ENCODE assay signal across 27 cellular contexts in the genomic region with DNA sequence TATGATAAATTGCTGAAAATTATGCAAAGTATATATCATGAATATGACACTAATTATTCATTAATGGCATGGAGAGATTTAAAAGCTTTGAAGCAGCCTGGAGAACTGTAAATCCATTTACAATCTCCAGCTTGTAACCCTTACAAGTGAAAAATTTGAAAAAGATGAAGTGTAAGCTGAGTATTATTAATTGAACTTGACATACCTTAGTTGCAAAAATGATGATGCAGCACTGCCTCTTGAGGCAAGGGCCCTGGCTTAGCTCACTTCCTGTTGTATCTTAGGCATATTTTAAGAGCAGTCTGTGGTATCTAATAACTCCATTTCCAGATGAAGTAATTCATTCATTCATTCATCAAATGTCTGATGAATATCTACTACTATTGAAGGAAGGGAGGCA.
DNase-seq lines count a peak whose midpoint lies in the region; ATAC-seq and TF ChIP-seq lines count a peak whose summit lies in the region.
"Had no signal": no experiment of that assay in that cellular context is flagged by ENCODE, and none has a peak within 500 bp of the region (broad histone marks: within the 10 kb centered on the region; RNA-seq: fewer than 3 reads in every experiment).

No MANE protein-coding gene starts in this region.

- ATAC-seq in activated T-cell treated with anti-CD3 and anti-CD28 coated beads, Interleukin-2, amount 50 U/mL, for 72 hours (replicated peaks in 1 of 2), result no peak
- ATAC-seq: activated CD8-positive, alpha-beta memory T cell treated with anti-CD3 and anti-CD28 coated beads, Interleukin-2, amount 10 ng/mL, durations not matched to agents 7 days and 5 days; CD8-positive, alpha-beta T cell; K562; naive thymus-derived CD8-positive, alpha-beta T cell; stimulated activated naive CD8-positive, alpha-beta T cell treated with anti-CD3 and anti-CD28 coated beads, Interleukin-15, amount 100 ng/mL, for 72 hours had no signal

- no peaks in the 10 kb centered on the region for H3K4me1 Mint-ChIP-seq in activated T-cell treated with anti-CD3 and anti-CD28 coated beads, Interleukin-2, amount 50 U/mL, for 72 hours (ENCODE audit: low read depth)
- H3K4me1 Mint-ChIP-seq: activated CD4-positive, alpha-beta T cell treated with anti-CD3 and anti-CD28 coated beads, Interleukin-2, amount 10 ng/mL, durations not matched to agents 24 days and 14 days; activated CD8-positive, alpha-beta memory T cell treated with anti-CD3 and anti-CD28 coated beads, Interleukin-2, amount 10 ng/mL, durations not matched to agents 7 days and 5 days; naive thymus-derived CD8-positive, alpha-beta T cell; stimulated activated naive CD8-positive, alpha-beta T cell treated with anti-CD3 and anti-CD28 coated beads, Interleukin-15, amount 100 ng/mL, for 72 hours had no signal

- H3K27ac Mint-ChIP-seq in activated T-cell treated with anti-CD3 and anti-CD28 coated beads, Interleukin-2, amount 50 U/mL, for 72 hours, result peak overlapping the region; percentile 42
- H3K27ac Mint-ChIP-seq: activated CD4-positive, alpha-beta T cell treated with anti-CD3 and anti-CD28 coated beads, Interleukin-2, amount 10 ng/mL, durations not matched to agents 24 days and 14 days; activated CD8-positive, alpha-beta memory T cell treated with anti-CD3 and anti-CD28 coated beads, Interleukin-2, amount 10 ng/mL, durations not matched to agents 7 days and 5 days; activated T-helper 1 cell treated with anti-CD3 and anti-CD28 coated beads, Interleukin-12 subunit alpha, Interleukin-12 subunit beta, Interleukin-2, Interleukin-4 antibody, amounts not matched to agents 30 ng/mL and 10 ng/mL and 1 ng/mL, durations not matched to agents 14 hours and 24 hours and 36 hours; CD8-positive, alpha-beta T cell; naive thymus-derived CD8-positive, alpha-beta T cell; T-helper 2 cell treated with Interferon-gamma antibody and Interleukin-4, amounts not matched to agents 5 μg/mL and 100 μg/mL, for 36 hours had no signal

- no peak overlapping the region for H3K9ac ChIP-seq in SK-N-MC (ENCODE audit: insufficient read length)

- H3K9me3 ChIP-seq in SK-N-MC (ENCODE audit: low read depth, low read length), result no peaks in the 10 kb centered on the region
- H3K9me3 ChIP-seq: left ventricle myocardium inferior, tibial nerve had no signal

- H3K36me3 Mint-ChIP-seq in activated T-cell treated with anti-CD3 and anti-CD28 coated beads, Interleukin-2, amount 50 U/mL, for 72 hours (ENCODE audit: insufficient read depth in 2 of 2), result no peaks in the 10 kb centered on the region
- H3K36me3 Mint-ChIP-seq: activated CD8-positive, alpha-beta memory T cell treated with anti-CD3 and anti-CD28 coated beads, Interleukin-2, amount 10 ng/mL, durations not matched to agents 7 days and 5 days; CD8-positive, alpha-beta T cell; naive thymus-derived CD8-positive, alpha-beta T cell had no signal

- H3K9me3 Mint-ChIP-seq in activated T-cell treated with anti-CD3 and anti-CD28 coated beads, Interleukin-2, amount 50 U/mL, for 72 hours, result no peaks in the 10 kb centered on the region
- H3K9me3 Mint-ChIP-seq: activated CD4-positive, alpha-beta T cell treated with anti-CD3 and anti-CD28 coated beads, Interleukin-2, amount 10 ng/mL, durations not matched to agents 24 days and 14 days; activated T-helper 1 cell treated with anti-CD3 and anti-CD28 coated beads, Interleukin-12 subunit alpha, Interleukin-12 subunit beta, Interleukin-2, Interleukin-4 antibody, amounts not matched to agents 30 ng/mL and 10 ng/mL and 1 ng/mL, durations not matched to agents 14 hours and 24 hours and 36 hours; CD8-positive, alpha-beta T cell; stimulated activated naive CD8-positive, alpha-beta T cell treated with anti-CD3 and anti-CD28 coated beads, Interleukin-15, amount 100 ng/mL, for 72 hours; T-helper 2 cell treated with Interferon-gamma antibody and Interleukin-4, amounts not matched to agents 5 μg/mL and 100 μg/mL, for 36 hours had no signal

- no peaks in the 10 kb centered on the region for H3K36me3 ChIP-seq in SK-N-MC (ENCODE audit: insufficient read depth, low read length)
- H3K36me3 ChIP-seq: left ventricle myocardium inferior, tibial nerve had no signal

- DNase-seq in activated T-cell treated with anti-CD3 and anti-CD28 coated beads, Interleukin-2, amount 50 U/mL, for 72 hours, result no peak
- DNase-seq in activated T-cell treated with anti-CD3 and anti-CD28 coated beads, Interleukin-2, amount 50 U/mL, for 1 hour, result no peak
- DNase-seq in SK-N-MC (ENCODE audit: low read depth, low spot score) (peak; percentile 93), fibroblast of the aortic adventitia (ENCODE audit: low read depth) (peak; percentile 18), GM20000 (ENCODE audit: low spot score) (no peak), epidermal melanocyte (ENCODE audit: insufficient read length, low spot score) (no peak), NCI-H2196 treated with DMSO at 0.1 percent for 48 hours (lab: John Stamatoyannopoulos, UW; ENCODE audit: unreplicated experiment) (no peak)
- no peak for DNase-seq in activated CD4-positive, alpha-beta T cell treated with anti-CD3 and anti-CD28 coated beads, Interleukin-2, amount 50 U/mL, for 1 hour
- DNase-seq: activated CD4-positive, alpha-beta T cell treated with anti-CD3 and anti-CD28 coated beads, Interleukin-2, amount 10 ng/mL, durations not matched to agents 24 days and 14 days; activated CD8-positive, alpha-beta memory T cell treated with anti-CD3 and anti-CD28 coated beads, Interleukin-2, amount 10 ng/mL, durations not matched to agents 7 days and 5 days; activated naive CD4-positive, alpha-beta T cell treated with anti-CD3 and anti-CD28 coated beads, Interleukin-2, amount 50 U/mL, for 16 hours; AML-193; caudate nucleus; CD8-positive, alpha-beta T cell; dermis blood vessel endothelial cell; head of caudate nucleus; left ventricle myocardium inferior; midbrain; naive thymus-derived CD8-positive, alpha-beta T cell; NCI-H2081 treated with DMSO at 0.1 percent for 48 hours; occipital lobe; stimulated activated naive CD8-positive, alpha-beta T cell treated with anti-CD3 and anti-CD28 coated beads, Interleukin-15, amount 100 ng/mL, for 72 hours had no signal

- H3K4me3 ChIP-seq in SK-N-MC (peak overlapping the region; percentile 52), fibroblast of the aortic adventitia (ENCODE audit: low read depth, low read length) (no peak overlapping the region)
- H3K4me3 ChIP-seq: K562, left ventricle myocardium inferior, tibial nerve had no signal

- H3K27me3 Mint-ChIP-seq in activated T-cell treated with anti-CD3 and anti-CD28 coated beads, Interleukin-2, amount 50 U/mL, for 72 hours (ENCODE audit: low read depth), result no peaks in the 10 kb centered on the region
- H3K27me3 Mint-ChIP-seq: activated CD4-positive, alpha-beta T cell treated with anti-CD3 and anti-CD28 coated beads, Interleukin-2, amount 10 ng/mL, durations not matched to agents 24 days and 14 days; activated CD8-positive, alpha-beta memory T cell treated with anti-CD3 and anti-CD28 coated beads, Interleukin-2, amount 10 ng/mL, durations not matched to agents 7 days and 5 days; naive thymus-derived CD8-positive, alpha-beta T cell had no signal

- TF ChIP-seq CTCF in fibroblast of the aortic adventitia (IDR thresholded peaks at IDR 0.05; ENCODE audit: insufficient read depth, low read length) (no peak), GM20000 (IDR thresholded peaks at IDR 0.05; ENCODE audit: extremely low read depth, missing control alignments) (no peak)

- peak overlapping the region; percentile 75 for H3K27ac ChIP-seq in SK-N-MC
- H3K27ac ChIP-seq: left ventricle myocardium inferior, tibial nerve, VCaP had no signal

- H3K4me3 Mint-ChIP-seq in activated T-cell treated with anti-CD3 and anti-CD28 coated beads, Interleukin-2, amount 50 U/mL, for 72 hours, result no peak overlapping the region
- H3K4me3 Mint-ChIP-seq: activated CD4-positive, alpha-beta T cell treated with anti-CD3 and anti-CD28 coated beads, Interleukin-2, amount 10 ng/mL, durations not matched to agents 24 days and 14 days; activated CD8-positive, alpha-beta memory T cell treated with anti-CD3 and anti-CD28 coated beads, Interleukin-2, amount 10 ng/mL, durations not matched to agents 7 days and 5 days; activated T-helper 1 cell treated with anti-CD3 and anti-CD28 coated beads, Interleukin-12 subunit alpha, Interleukin-12 subunit beta, Interleukin-2, Interleukin-4 antibody, amounts not matched to agents 30 ng/mL and 10 ng/mL and 1 ng/mL, durations not matched to agents 14 hours and 24 hours and 36 hours; CD8-positive, alpha-beta T cell; naive thymus-derived CD8-positive, alpha-beta T cell; stimulated activated naive CD8-positive, alpha-beta T cell treated with anti-CD3 and anti-CD28 coated beads, Interleukin-15, amount 100 ng/mL, for 72 hours; T-helper 2 cell treated with Interferon-gamma antibody and Interleukin-4, amounts not matched to agents 5 μg/mL and 100 μg/mL, for 36 hours had no signal

Comparison
In these comparisons a context has a peak if more than half of its experiments do, and no peak if none do; other contexts are left out.
1. DNase-seq: peak in SK-N-MC (single experiment) and fibroblast of the aortic adventitia (single experiment); none in activated T-cell treated with anti-CD3 and anti-CD28 coated beads, Interleukin-2, amount 50 U/mL, for 72 hours (0 of 2), activated T-cell treated with anti-CD3 and anti-CD28 coated beads, Interleukin-2, amount 50 U/mL, for 1 hour (single experiment), GM20000 (single experiment), activated CD4-positive, alpha-beta T cell treated with anti-CD3 and anti-CD28 coated beads, Interleukin-2, amount 50 U/mL, for 1 hour (single experiment), epidermal melanocyte (single experiment) and NCI-H2196 treated with DMSO at 0.1 percent for 48 hours (single experiment).